8 cellular contexts compared by ENCODE assay signal in the genomic region with DNA sequence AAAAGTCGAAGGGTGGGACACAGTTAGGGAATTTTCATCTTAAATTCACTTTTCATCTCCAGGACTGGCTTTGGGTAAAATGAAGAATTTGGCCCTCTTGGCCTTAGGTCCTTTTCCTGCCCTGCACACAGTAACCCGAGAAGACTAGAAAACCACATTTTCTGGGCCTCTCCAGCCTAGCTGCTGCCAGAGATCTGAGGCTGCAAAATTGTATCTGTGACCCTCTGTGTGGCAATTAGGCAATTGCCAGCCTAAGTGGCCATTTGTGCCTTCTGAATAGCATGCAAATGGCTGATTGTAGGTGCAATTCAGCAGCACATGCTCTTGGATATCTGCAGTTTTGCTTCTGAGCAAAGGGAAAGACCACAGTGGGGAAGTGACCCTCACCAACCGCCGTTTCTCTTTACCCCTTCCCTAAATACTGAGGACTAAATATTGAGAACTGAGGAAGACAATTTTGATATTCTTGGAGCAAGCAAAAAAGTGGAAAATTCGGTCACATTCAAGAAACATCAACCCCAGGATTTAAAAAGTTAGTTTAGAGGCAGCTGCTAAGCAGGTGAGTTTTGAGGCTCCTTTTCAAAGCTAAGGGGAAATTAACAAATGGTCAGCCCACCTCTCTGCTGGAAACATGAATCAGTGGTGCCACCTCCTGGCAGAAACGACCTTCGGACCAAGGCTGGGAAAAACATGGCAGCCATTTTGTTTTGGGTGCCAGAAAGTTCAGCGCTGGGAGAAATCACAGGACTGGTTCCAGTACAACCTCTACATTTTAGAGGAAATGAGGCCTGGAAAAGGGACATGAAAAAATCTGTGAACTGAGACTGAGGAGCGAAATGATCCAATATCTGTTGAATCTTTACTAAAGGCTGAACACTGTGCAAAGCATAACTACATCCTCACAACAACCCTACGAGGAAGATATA. TPM values are rescaled to one million over a fixed set of nuclear protein-coding genes. Genes with fewer than 3 reads are reported as not detected.
A peak's percentile ranks its signal among the peaks of the same experiment; 100 is the strongest.
DNase-seq lines count a peak whose midpoint lies in the region; ATAC-seq, FAIRE-seq and TF ChIP-seq lines count a peak whose summit lies in the region.

No MANE protein-coding gene starts in this region.

- CTCF ChIA-PET in WTC11 (lab: Charles Lee), result interaction anchor here (0.6 to 6.3 kb wide), 12 partner anchors 9 to 285 kb away, joined by 3 to 55 read pairs (median 4); no protein-coding TSS in a partner anchor

- TF ChIP-seq CTCF in AG10803 (conservative IDR thresholded peaks at IDR 0.05; ENCODE audit: low read length), result peak; percentile 62
- TF ChIP-seq CTCF in GM10266 (IDR thresholded peaks at IDR 0.05; ENCODE audit: control insufficient read depth, insufficient read depth, low read depth, missing control alignments), result peak; percentile 59
- TF ChIP-seq CTCF in Loucy (conservative IDR thresholded peaks at IDR 0.05; ENCODE audit: low read length), result peak; percentile 94
- peak; percentile 51; the same call in 1 of the 2 replicates for TF ChIP-seq CTCF in WTC11 (IDR thresholded peaks at IDR 0.05)
- peak; percentile 66 for TF ChIP-seq CTCF in kidney (IDR thresholded peaks at IDR 0.05; ENCODE audit: borderline replicate concordance, extremely low read depth, insufficient read depth)
- no peak for TF ChIP-seq CTCF in ascending aorta (IDR thresholded peaks at IDR 0.05)

- no peak for DNase-seq in AG10803 (ENCODE audit: low read depth)
- peak; percentile 58 for DNase-seq in GM10266 (ENCODE audit: extremely low spot score)
- DNase-seq in WTC11 (ENCODE audit: low spot score), result peak; percentile 79
- no peak for DNase-seq in kidney
- no peak for DNase-seq in ascending aorta (ENCODE audit: low spot score in 2 of 2)

- no peaks in the 10 kb centered on the region; the same call in 1 of the 2 replicates for H3K27me3 Mint-ChIP-seq in WTC11 (ENCODE audit: low read depth)

- no peaks in the 10 kb centered on the region for H3K9me2 ChIP-seq in Loucy (replicated peaks; ENCODE audit: low read depth, low read length)

- no peak overlapping the region for H3K4me2 ChIP-seq in Loucy (ENCODE audit: low read depth, low read length, poor library complexity, severe bottlenecking)

- no peaks in the 10 kb centered on the region for H3K27me3 ChIP-seq in Loucy (ENCODE audit: insufficient read depth, low read length, poor library complexity, severe bottlenecking)
- H3K27me3 ChIP-seq in ascending aorta, result no peaks in the 10 kb centered on the region

- peaks cover 5% of the 10 kb centered on the region; the same call in 1 of the 2 replicates for H3K36me3 Mint-ChIP-seq in WTC11

- H3F3A ChIP-seq in Loucy (ENCODE audit: low read depth), result no peaks in the 10 kb centered on the region

- intact Hi-C loops in kidney (cut with DNase I), result no loop called here
- intact Hi-C loops in ascending aorta (cut with DNase I), result no loop called here

- H3K9me3 ChIP-seq in Loucy (ENCODE audit: insufficient read depth, low read depth, low read length), result no peaks in the 10 kb centered on the region
- no peaks in the 10 kb centered on the region for H3K9me3 ChIP-seq in kidney (ENCODE audit: control insufficient read depth in 1 of 2, low read length in 2 of 2)
- no peaks in the 10 kb centered on the region for H3K9me3 ChIP-seq in ascending aorta

- no peak overlapping the region for H3K27ac ChIP-seq in kidney (ENCODE audit: low read depth in 2 of 2, low read length in 2 of 2)
- no peak overlapping the region for H3K27ac ChIP-seq in ascending aorta

- POLR2A ChIA-PET in WTC11 (lab: Charles Lee), result no interaction called here

- H3K36me3 ChIP-seq in Loucy (ENCODE audit: insufficient read depth, low read length) (no peaks in the 10 kb centered on the region), kidney (ENCODE audit: control insufficient read depth in 1 of 2, insufficient read depth in 2 of 2, low read length in 2 of 2) (no peaks in the 10 kb centered on the region), ascending aorta (no peaks in the 10 kb centered on the region)

- peak overlapping the region; percentile 16 for H3K4me3 Mint-ChIP-seq in WTC11

- no peak for FAIRE-seq in kidney (lab: Jason Lieb, UNC)

- peak overlapping the region; percentile 15 for H3K9ac ChIP-seq in Loucy (ENCODE audit: low read depth, low read length, poor library complexity, severe bottlenecking)
- no peak overlapping the region for H3K9ac ChIP-seq in kidney (ENCODE audit: low read length in 2 of 2)

- H3K4me1 ChIP-seq in Loucy (ENCODE audit: insufficient read depth, low read length, poor library complexity, severe bottlenecking) (peaks cover 7% of the 10 kb centered on the region), kidney (ENCODE audit: control insufficient read depth in 1 of 2, insufficient read depth in 1 of 2, low read depth in 1 of 2, low read length in 2 of 2) (no peaks in the 10 kb centered on the region), ascending aorta (no peaks in the 10 kb centered on the region)

- H3K4me1 Mint-ChIP-seq in WTC11, result peaks cover 18% of the 10 kb centered on the region

- H4K20me1 ChIP-seq in Loucy (ENCODE audit: insufficient read depth, low read length, poor library complexity, severe bottlenecking), result no peaks in the 10 kb centered on the region

- peak overlapping the region; percentile 74; the same call in 1 of the 2 replicates for H3K27ac Mint-ChIP-seq in WTC11

- H2AFZ ChIP-seq in Loucy (ENCODE audit: low read length), result peak overlapping the region; percentile 91

- no peaks in the 10 kb centered on the region for H3K79me2 ChIP-seq in Loucy (ENCODE audit: insufficient read depth, low read length)

- H3K4me3 ChIP-seq in AG10803 (ENCODE audit: low read length) (no peak overlapping the region), Loucy (ENCODE audit: low read length, poor library complexity, severe bottlenecking) (no peak overlapping the region), kidney (ENCODE audit: low read length in 2 of 2) (no peak overlapping the region), ascending aorta (no peak overlapping the region)

- ATAC-seq in WTC11, result peak; percentile 85
- no peak for ATAC-seq in GM19035 (IDR thresholded peaks at IDR 0.05; ENCODE audit: unreplicated experiment)
- no peak for ATAC-seq in HG03139 (IDR thresholded peaks at IDR 0.05; ENCODE audit: unreplicated experiment)

- H3K9me3 Mint-ChIP-seq in WTC11, result peaks cover 6% of the 10 kb centered on the region

TF ChIP-seq in WTC11, 78 proteins besides CTCF, POLR2A, EP300 and RAD21 (continues in another document):
- TF ChIP-seq, protein P1, sequence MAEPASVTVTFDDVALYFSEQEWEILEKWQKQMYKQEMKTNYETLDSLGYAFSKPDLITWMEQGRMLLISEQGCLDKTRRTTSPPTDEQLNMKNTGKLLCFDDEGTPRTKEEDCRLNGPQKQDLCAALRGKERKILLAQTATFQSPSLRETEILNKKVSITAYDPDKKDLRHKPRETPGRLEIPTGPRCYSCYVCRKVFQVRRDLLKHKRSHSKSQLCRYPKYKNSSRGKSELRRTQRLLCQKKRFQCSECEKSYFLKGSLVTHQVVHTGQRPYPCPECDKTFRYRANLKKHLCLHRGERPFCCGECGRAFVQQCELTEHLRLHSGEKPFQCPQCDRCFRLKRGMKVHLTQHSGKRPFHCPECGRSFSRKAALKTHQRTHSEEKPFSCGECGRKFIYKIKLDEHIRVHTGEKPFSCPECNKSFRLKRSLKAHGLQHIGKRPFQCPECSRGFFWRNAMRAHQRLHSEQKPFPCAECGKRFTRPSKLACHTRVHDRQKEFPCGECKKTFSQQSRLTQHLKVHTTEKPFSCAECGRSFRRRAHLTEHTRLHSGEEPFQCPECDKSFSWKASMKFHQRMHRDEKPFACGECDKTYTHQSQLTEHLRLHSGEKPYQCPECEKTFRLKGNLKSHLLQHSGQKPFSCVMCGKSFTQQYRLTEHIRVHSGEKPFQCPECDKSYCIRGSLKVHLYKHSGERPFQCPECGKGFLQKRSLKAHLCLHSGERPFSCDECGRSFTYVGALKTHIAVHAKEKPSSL (CRISPR knock-in tag; conservative IDR thresholded peaks at IDR 0.05), result no peak
- TF ChIP-seq, protein P2, sequence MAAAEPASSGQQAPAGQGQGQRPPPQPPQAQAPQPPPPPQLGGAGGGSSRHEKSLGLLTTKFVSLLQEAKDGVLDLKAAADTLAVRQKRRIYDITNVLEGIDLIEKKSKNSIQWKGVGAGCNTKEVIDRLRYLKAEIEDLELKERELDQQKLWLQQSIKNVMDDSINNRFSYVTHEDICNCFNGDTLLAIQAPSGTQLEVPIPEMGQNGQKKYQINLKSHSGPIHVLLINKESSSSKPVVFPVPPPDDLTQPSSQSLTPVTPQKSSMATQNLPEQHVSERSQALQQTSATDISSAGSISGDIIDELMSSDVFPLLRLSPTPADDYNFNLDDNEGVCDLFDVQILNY (CRISPR knock-in tag; IDR thresholded peaks at IDR 0.05), result no peak
- TF ChIP-seq JUN (CRISPR knock-in tag; IDR thresholded peaks at IDR 0.05), result no peak
- TF ChIP-seq NR3C1 (CRISPR knock-in tag; conservative IDR thresholded peaks at IDR 0.05; ENCODE audit: low read depth), result no peak
- no peak for TF ChIP-seq TEAD4 (CRISPR knock-in tag; IDR thresholded peaks at IDR 0.05)
- no peak for TF ChIP-seq IRF2 (CRISPR knock-in tag; IDR thresholded peaks at IDR 0.05; ENCODE audit: borderline replicate concordance, low read depth)
- no peak for TF ChIP-seq NR2C2 (CRISPR knock-in tag; IDR thresholded peaks at IDR 0.05)
- TF ChIP-seq, protein P3, sequence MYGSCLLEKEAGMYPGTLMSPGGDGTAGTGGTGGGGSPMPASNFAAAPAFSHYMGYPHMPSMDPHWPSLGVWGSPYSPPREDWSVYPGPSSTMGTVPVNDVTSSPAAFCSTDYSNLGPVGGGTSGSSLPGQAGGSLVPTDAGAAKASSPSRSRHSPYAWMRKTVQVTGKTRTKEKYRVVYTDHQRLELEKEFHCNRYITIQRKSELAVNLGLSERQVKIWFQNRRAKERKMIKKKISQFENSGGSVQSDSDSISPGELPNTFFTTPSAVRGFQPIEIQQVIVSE (CRISPR knock-in tag; IDR thresholded peaks at IDR 0.05; ENCODE audit: borderline replicate concordance), result no peak
- no peak for TF ChIP-seq ZNF317 (CRISPR knock-in tag; IDR thresholded peaks at IDR 0.05; ENCODE audit: borderline replicate concordance, low read depth)
- TF ChIP-seq SP1 (CRISPR knock-in tag; conservative IDR thresholded peaks at IDR 0.05), result no peak

RNA-seq across cellular contexts. Expression of a gene that starts 56.6 kb away (rescaled TPM):
- 3.6 to 6.1 TPM (median 6.0 TPM) in 3 replicates for total RNA-seq in WTC11 (2021)
- 6.4 TPM for total RNA-seq in kidney
- polyA plus RNA-seq in kidney (ENCODE audit: insufficient read depth, low read depth, low replicate concordance), result 0.84 TPM
- total RNA-seq in ascending aorta, result 0.21 TPM

Comparison
In these comparisons a context has a peak if more than half of its experiments do, and no peak if none do; other contexts are left out.
1. DNase-seq: peak in GM10266 (single experiment) and WTC11 (single experiment); none in AG10803 (single experiment), kidney (single experiment) and ascending aorta (0 of 2).
2. CTCF ChIP-seq: peak in AG10803 (single experiment), GM10266 (single experiment), Loucy (single experiment), WTC11 (single experiment) and kidney (single experiment); none in ascending aorta (0 of 3).